In the genomic region with DNA sequence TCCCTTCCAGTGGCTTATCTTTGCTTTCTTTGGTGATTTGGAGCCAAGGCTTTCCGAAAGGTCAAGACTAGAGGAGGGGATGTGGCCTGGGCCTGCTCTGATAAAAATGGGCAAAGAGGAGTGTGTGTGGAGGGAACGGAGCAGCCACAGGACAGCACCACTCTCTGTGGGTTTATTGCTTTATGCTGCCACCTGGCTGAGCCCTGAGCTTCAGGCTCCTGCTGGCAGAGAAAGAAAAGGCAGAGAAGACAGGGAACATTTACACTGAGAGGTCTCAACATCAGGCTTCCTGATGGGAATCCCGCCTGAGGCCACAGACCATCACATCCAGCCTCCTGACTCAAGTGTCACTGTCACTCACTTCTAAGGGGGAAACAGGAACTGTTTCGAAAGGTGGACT, we compare ENCODE assay signal across 1 cellular context.
TF ChIP-seq lines count a peak whose summit lies in the region.

No MANE protein-coding gene starts in this region.

TF ChIP-seq in HepG2, 621 proteins besides CTCF, POLR2A, EP300 and RAD21:
- TF ChIP-seq ZNF225 (CRISPR knock-in tag; IDR thresholded peaks at IDR 0.05) (no peak), STAG1 (CRISPR knock-in tag; IDR thresholded peaks at IDR 0.05) (peak; percentile 78)
